Comparison of ENCODE assay signal across 9 cellular contexts in the genomic region with DNA sequence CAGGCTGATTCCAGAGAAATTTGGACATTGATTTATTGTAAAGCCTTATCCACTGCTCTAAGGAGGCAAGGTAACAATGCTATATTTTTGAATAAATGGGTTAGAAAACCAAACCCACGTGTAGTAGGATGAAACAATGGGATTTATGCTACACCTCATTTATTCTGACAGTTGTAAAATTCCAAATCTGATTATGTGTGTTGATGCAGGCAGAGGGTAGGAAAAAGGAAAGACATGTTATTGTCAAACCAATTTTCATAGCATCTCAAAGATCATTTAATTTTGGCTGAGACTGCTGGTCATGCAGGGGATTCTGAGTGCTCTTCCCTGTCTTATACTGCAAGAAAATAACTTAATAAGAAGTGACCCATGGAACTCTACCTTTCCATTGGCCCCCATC.
"Had no signal": no experiment of that assay in that cellular context is flagged by ENCODE, and none has a peak within 500 bp of the region (broad histone marks: within the 10 kb centered on the region; RNA-seq: fewer than 3 reads in every experiment).

No MANE protein-coding gene starts in this region.

- H3K4me2 ChIP-seq: GM23338 had no signal

- DNase-seq: GM23248, GOT3, H7, H9, HCEC 1CT, HFFc6 had no signal

- H3K9ac ChIP-seq: GM23248 had no signal

- H3K36me3 ChIP-seq: HAP-1 had no signal

- H3K9me3 ChIP-seq: HAP-1 had no signal

- H3K4me3 ChIP-seq: GM23248, GM23338, HAP-1 had no signal

- H2AFZ ChIP-seq: GM23338 had no signal

- H3K4me1 ChIP-seq: HAP-1 had no signal

- ATAC-seq: GM23338, HCT116 had no signal

- H3K27ac ChIP-seq: GM23248 had no signal
